Comparison of ENCODE assay signal across 18 cellular contexts in genomic region chr5:110817437-110817836, GRCh38.
DNase-seq lines count a peak whose midpoint lies in the region; ATAC-seq and TF ChIP-seq lines count a peak whose summit lies in the region.
"Had no signal": no experiment of that assay in that cellular context is flagged by ENCODE, and none has a peak within 500 bp of the region (broad histone marks: within the 10 kb centered on the region; RNA-seq: fewer than 3 reads in every experiment).

No MANE protein-coding gene starts in this region.

- H3K9me3 ChIP-seq in upper lobe of right lung, result no peaks in the 10 kb centered on the region
- H3K9me3 ChIP-seq in tibial nerve, result peaks cover 0 to 6% (median 2%) of the 10 kb centered on the region in 4 donors
- H3K9me3 ChIP-seq: ascending aorta had no signal

- WGBS in tibial nerve, 2 donors, result 75 to 82% methylated on average over 6 of the region's 6 CpGs

- H3K27me3 ChIP-seq in foreskin keratinocyte (peaks cover 8% of the 10 kb centered on the region), upper lobe of right lung (no peaks in the 10 kb centered on the region), tibial nerve (no peaks in the 10 kb centered on the region)
- H3K27me3 ChIP-seq: ascending aorta, spleen had no signal

- no peaks in the 10 kb centered on the region for H3K4me1 ChIP-seq in foreskin keratinocyte
- no peaks in the 10 kb centered on the region for H3K4me1 ChIP-seq in upper lobe of right lung
- H3K4me1 ChIP-seq in tibial nerve, result no peaks in the 10 kb centered on the region
- H3K4me1 ChIP-seq: ascending aorta, spleen had no signal

- TF ChIP-seq CTCF in foreskin keratinocyte (conservative IDR thresholded peaks at IDR 0.05) (no peak), upper lobe of right lung (IDR thresholded peaks at IDR 0.05) (no peak), tibial nerve (IDR thresholded peaks at IDR 0.05) (no peak)

- TF ChIP-seq EP300 in tibial nerve (IDR thresholded peaks at IDR 0.05), result no peak

- ATAC-seq in foreskin keratinocyte, result peak; percentile 69
- ATAC-seq in upper lobe of right lung, result peak; percentile 17
- ATAC-seq: activated CD4-positive, alpha-beta T cell treated with anti-CD3 and anti-CD28 coated beads for 36 hours; stimulated activated memory B cell treated with anti-CD40 and anti-IgM and Interleukin-4, amounts not matched to agents 10 μg/mL and 1 μg/mL and 100 μg/mL, for 72 hours had no signal

- H3K27ac ChIP-seq in foreskin keratinocyte (no peak overlapping the region), upper lobe of right lung (no peak overlapping the region), tibial nerve (no peak overlapping the region)
- H3K27ac ChIP-seq: ascending aorta, HL-60, KMS-11, spleen had no signal

- intact Hi-C loops in upper lobe of right lung (cut with DNase I), result no loop called here

- no peaks in the 10 kb centered on the region for H3K36me3 ChIP-seq in upper lobe of right lung
- no peaks in the 10 kb centered on the region for H3K36me3 ChIP-seq in tibial nerve
- H3K36me3 ChIP-seq: ascending aorta, spleen had no signal

- peak; percentile 9 for DNase-seq in NOMO-1 treated with DMSO at 0.1 percent for 48 hours (lab: John Stamatoyannopoulos, UW; ENCODE audit: unreplicated experiment)
- no peak for DNase-seq in NOMO-1 treated with dmso at 0.1 percent for 144 hours (lab: John Stamatoyannopoulos, UW; ENCODE audit: unreplicated experiment)
- DNase-seq in astrocyte of the hippocampus (ENCODE audit: low read depth, low spot score), result peak; percentile 15
- peak; percentile 69 to 73 for DNase-seq in foreskin keratinocyte
- DNase-seq in upper lobe of right lung, result no peak
- DNase-seq in tibial nerve (ENCODE audit: low spot score in 2 of 2), result no peak
- DNase-seq in activated CD8-positive, alpha-beta memory T cell treated with anti-CD3 and anti-CD28 coated beads, Interleukin-2, amount 50 U/mL, for 4 hours, result no peak
- DNase-seq in NK-92 (lab: John Stamatoyannopoulos, UW; ENCODE audit: unreplicated experiment), result no peak
- DNase-seq: 8988T; activated CD4-positive, alpha-beta T cell treated with anti-CD3 and anti-CD28 coated beads for 36 hours; DMS79 treated with DMSO at 0.1 percent for 48 hours; naive B cell; NCI-H187; spleen had no signal

- H3K4me3 ChIP-seq in upper lobe of right lung, result no peak overlapping the region
- no peak overlapping the region for H3K4me3 ChIP-seq in tibial nerve
- H3K4me3 ChIP-seq: ascending aorta, spleen had no signal

- TF ChIP-seq POLR2A in tibial nerve (IDR thresholded peaks at IDR 0.05), result no peak

Comparison
In these comparisons a context has a peak if more than half of its experiments do, and no peak if none do; other contexts are left out.
1. DNase-seq: peak in NOMO-1 treated with DMSO at 0.1 percent for 48 hours (single experiment), astrocyte of the hippocampus (single experiment) and foreskin keratinocyte (2 of 2); none in NOMO-1 treated with dmso at 0.1 percent for 144 hours (single experiment), upper lobe of right lung (single experiment), tibial nerve (0 of 2), activated CD8-positive, alpha-beta memory T cell treated with anti-CD3 and anti-CD28 coated beads, Interleukin-2, amount 50 U/mL, for 4 hours (single experiment) and NK-92 (single experiment).